ENCODE assay signal across 1 cellular context in genomic region chr2:138087761-138088602, GRCh38.
TF ChIP-seq lines count a peak whose summit lies in the region.

No MANE protein-coding gene starts in this region.

TF ChIP-seq in GM23338, 12 proteins besides CTCF, POLR2A, EP300 and RAD21 (continued from another document):
- TF ChIP-seq ZNF462 (CRISPR knock-in tag; IDR thresholded peaks at IDR 0.05): no peak
TF ChIP-seq in GM23338: peak in this region for 0.
